ENCODE assay signal across 14 cellular contexts in genomic region chr9:130320697-130321080, GRCh38. TPM values are rescaled to one million over a fixed set of nuclear protein-coding genes. Genes with fewer than 3 reads are reported as not detected.
A peak's percentile ranks its signal among the peaks of the same experiment; 100 is the strongest.
DNase-seq lines count a peak whose midpoint lies in the region; FAIRE-seq and TF ChIP-seq lines count a peak whose summit lies in the region.
"Had no signal": no experiment of that assay in that cellular context is flagged by ENCODE, and none has a peak within 500 bp of the region (broad histone marks: within the 10 kb centered on the region; RNA-seq: fewer than 3 reads in every experiment).

No MANE protein-coding gene starts in this region.

- H3K27me3 Mint-ChIP-seq in MCF 10A (ENCODE audit: insufficient read depth, unreplicated experiment) = peaks cover 78% of the 10 kb centered on the region

- TF ChIP-seq CTCF in MCF 10A (IDR thresholded peaks at IDR 0.05; ENCODE audit: unreplicated experiment) = no peak
- no peak for TF ChIP-seq CTCF in breast epithelium (IDR thresholded peaks at IDR 0.05)
- TF ChIP-seq CTCF in brain microvascular endothelial cell (IDR thresholded peaks at IDR 0.05; ENCODE audit: low read depth, low read length, missing control alignments) = peak; percentile 39
- peak; percentile 9 for TF ChIP-seq CTCF in kidney epithelial cell (IDR thresholded peaks at IDR 0.05; ENCODE audit: insufficient read depth, low read length, poor library complexity, severe bottlenecking)

- H3K27ac ChIP-seq in breast epithelium (no peak overlapping the region), brain microvascular endothelial cell (no peak overlapping the region)
- H3K27ac ChIP-seq: PC-9 had no signal

- no peaks in the 10 kb centered on the region for H3K4me1 Mint-ChIP-seq in MCF 10A (ENCODE audit: insufficient read depth, unreplicated experiment)

- BruUV-seq in MCF 10A (replicated peaks; lab: Mats Ljungman, UMichigan) = no TSS peak

- intact Hi-C loops in MCF 10A (cut with micrococcal nuclease) = no loop called here
- intact Hi-C loops in breast epithelium (cut with DNase I; ENCODE audit: low total_unique reads) = no loop called here

- POLR2A ChIA-PET in MCF 10A (lab: Yijun Ruan, JAX) = no interaction called here

- DNase-seq in MCF 10A (ENCODE audit: unreplicated experiment) = peak; percentile 31
- no peak for DNase-seq in breast epithelium (ENCODE audit: low spot score in 2 of 2)
- DNase-seq in brain microvascular endothelial cell = no peak
- no peak for DNase-seq in kidney epithelial cell (ENCODE audit: low read depth)
- peak; percentile 35 for DNase-seq in urothelium cell line (ENCODE audit: low spot score)
- no peak for DNase-seq in DMS153 (lab: John Stamatoyannopoulos, UW)
- no peak for DNase-seq in activated T-cell treated with anti-CD3 and anti-CD28 coated beads, Interleukin-2, amount 50 U/mL, for 48 hours
- no peak for DNase-seq in hypothalamus (lab: John Stamatoyannopoulos, UW)
- DNase-seq: activated CD8-positive, alpha-beta memory T cell treated with anti-CD3 and anti-CD28 coated beads, Interleukin-2, amount 50 U/mL, for 4 hours; anterior cingulate cortex; NCI-H1694; stimulated activated naive CD4-positive, alpha-beta T cell had no signal

- H3K4me3 Mint-ChIP-seq in MCF 10A (ENCODE audit: unreplicated experiment) = no peak overlapping the region

- in situ Hi-C loops in brain microvascular endothelial cell (cut with HindIII; ENCODE audit: low pct_ligation_motif_present, low sequenced_read_pairs) = no loop called here

- H3K36me3 Mint-ChIP-seq in MCF 10A (ENCODE audit: insufficient read depth, unreplicated experiment) = no peaks in the 10 kb centered on the region

- H3K9me3 ChIP-seq in breast epithelium = no peaks in the 10 kb centered on the region

- CTCF ChIA-PET in MCF 10A (lab: Yijun Ruan, JAX) = no interaction called here

- no peaks in the 10 kb centered on the region for H3K9me3 Mint-ChIP-seq in MCF 10A (ENCODE audit: unreplicated experiment)

- H3K36me3 ChIP-seq in breast epithelium (no peaks in the 10 kb centered on the region), brain microvascular endothelial cell (replicated peaks) (no peaks in the 10 kb centered on the region), kidney epithelial cell (ENCODE audit: control insufficient read depth, insufficient read depth, low read length) (no peaks in the 10 kb centered on the region)

- no peaks in the 10 kb centered on the region for H3K4me1 ChIP-seq in breast epithelium

- H3K4me3 ChIP-seq in breast epithelium = no peak overlapping the region
- no peak overlapping the region for H3K4me3 ChIP-seq in brain microvascular endothelial cell (ENCODE audit: low read depth, low read length)
- no peak overlapping the region for H3K4me3 ChIP-seq in kidney epithelial cell (ENCODE audit: low read depth, low read length)
- H3K4me3 ChIP-seq: PC-9 had no signal

- FAIRE-seq in urothelium cell line (lab: Jason Lieb, UNC) = no peak
- FAIRE-seq: keratinocyte had no signal

- TF ChIP-seq POLR2A in breast epithelium (IDR thresholded peaks at IDR 0.05) = no peak

- H3K27me3 ChIP-seq in breast epithelium (peaks cover 0 to 9% of the 10 kb centered on the region in 2 donors), brain microvascular endothelial cell (replicated peaks) (peaks cover 60% of the 10 kb centered on the region), kidney epithelial cell (ENCODE audit: control insufficient read depth, insufficient read depth, low read length) (peaks cover 56% of the 10 kb centered on the region)

- no peak overlapping the region for H3K27ac Mint-ChIP-seq in MCF 10A (ENCODE audit: low read depth, unreplicated experiment)

RNA-seq across cellular contexts. Expression of gene HMCN2, which starts 55.1 kb away (rescaled TPM):
- total RNA-seq in MCF 10A (2022) = not detected in 2 replicates
- total RNA-seq in breast epithelium = 1 to 10 TPM in 1 of 3 donors, under 1 TPM in 2; 0.29 to 3.8 (median 0.98) TPM
- 0.14 TPM in 1 of 2 replicates, not detected in the other for total RNA-seq in kidney epithelial cell

Comparison
In these comparisons a context has a peak if more than half of its experiments do, and no peak if none do; other contexts are left out.
1. DNase-seq: peak in MCF 10A (single experiment) and urothelium cell line (single experiment); none in breast epithelium (0 of 2), brain microvascular endothelial cell (single experiment), kidney epithelial cell (single experiment), DMS153 (single experiment), activated T-cell treated with anti-CD3 and anti-CD28 coated beads, Interleukin-2, amount 50 U/mL, for 48 hours (0 of 2) and hypothalamus (0 of 51).
2. CTCF ChIP-seq: peak in brain microvascular endothelial cell (single experiment) and kidney epithelial cell (single experiment); none in MCF 10A (single experiment) and breast epithelium (0 of 3).